In genomic region chr5:77957-78804, GRCh38 we compare ENCODE assay signal across 8 cellular contexts.
DNase-seq lines count a peak whose midpoint lies in the region; ATAC-seq lines count a peak whose summit lies in the region.

No MANE protein-coding gene starts in this region.

- DNase-seq in NCI-H82 (lab: John Stamatoyannopoulos, UW) (peak; percentile 48), NCI-H82 treated with DMSO at 0.1 percent for 48 hours (lab: John Stamatoyannopoulos, UW; ENCODE audit: unreplicated experiment) (no peak), KBM-7 (peak; percentile 74), UCSD-AML1 (lab: John Stamatoyannopoulos, UW; ENCODE audit: unreplicated experiment) (peak; percentile 80), iPS-NIHi7 (ENCODE audit: extremely low spot score) (peak; percentile 63), NCI-H2107 treated with DMSO at 0.1 percent for 48 hours (lab: John Stamatoyannopoulos, UW; ENCODE audit: unreplicated experiment) (no peak)
- no peak for DNase-seq in stimulated activated naive CD4-positive, alpha-beta T cell (lab: John Stamatoyannopoulos, UW)

- in situ Hi-C loops in KBM-7 (cut with MboI; ENCODE audit: low pct_unique_long_range_greater_than_20kb, low sequenced_read_pairs), result no loop called here

- no peak for ATAC-seq in GM21825 (IDR thresholded peaks at IDR 0.05; ENCODE audit: unreplicated experiment)

Comparison
In these comparisons a context has a peak if more than half of its experiments do, and no peak if none do; other contexts are left out.
1. DNase-seq: peak in NCI-H82 (single experiment), KBM-7 (single experiment), UCSD-AML1 (single experiment) and iPS-NIHi7 (single experiment); none in NCI-H82 treated with DMSO at 0.1 percent for 48 hours (single experiment), stimulated activated naive CD4-positive, alpha-beta T cell (0 of 6) and NCI-H2107 treated with DMSO at 0.1 percent for 48 hours (single experiment).